ENCODE assay signal across 1 cellular context in genomic region chr13:98556968-98557591, GRCh38.
TF ChIP-seq lines count a peak whose summit lies in the region.

No MANE protein-coding gene starts in this region.

TF ChIP-seq in HepG2, 621 proteins besides CTCF, POLR2A, EP300 and RAD21 (continued from another document):
- TF ChIP-seq ZNF646 (CRISPR knock-in tag; IDR thresholded peaks at IDR 0.05) (no peak), STAG1 (CRISPR knock-in tag; IDR thresholded peaks at IDR 0.05) (peak; percentile 32; the same call in 1 of the 2 replicates)
